ENCODE assay signal across 8 cellular contexts in genomic region chr14:24051789-24052655, GRCh38. TPM values are rescaled to one million over a fixed set of nuclear protein-coding genes. Genes with fewer than 3 reads are reported as not detected.
DNase-seq lines count a peak whose midpoint lies in the region; ATAC-seq, FAIRE-seq and TF ChIP-seq lines count a peak whose summit lies in the region.

Gene CARMIL3 (plus strand): TSS chr14:24052009. CDS start chr14:24052154, 145 bp downstream.

- H3K27me3 ChIP-seq in BJ (ENCODE audit: control insufficient read depth, insufficient read depth, low read length): peaks cover 15% of the 10 kb centered on the region
- peaks cover 6 to 17% of the 10 kb centered on the region in 2 experiments for H3K27me3 ChIP-seq in endothelial cell of umbilical vein (ENCODE audit: control insufficient read depth in 2 of 2, insufficient read depth in 2 of 2, low read length in 2 of 2)

- no peak for TF ChIP-seq CTCF in BJ (IDR thresholded peaks at IDR 0.05; ENCODE audit: insufficient read depth, low read depth, low read length)
- no peak for TF ChIP-seq CTCF in endothelial cell of umbilical vein (IDR thresholded peaks at IDR 0.05; ENCODE audit: extremely low read depth in 1 of 2, insufficient read depth in 1 of 2, low read depth in 1 of 2, low read length in 2 of 2)

- no peaks in the 10 kb centered on the region for H3K9me1 ChIP-seq in endothelial cell of umbilical vein (replicated peaks; ENCODE audit: control insufficient read depth, extremely low read depth, insufficient read depth, low read length)

- no peak for TF ChIP-seq POLR2A in endothelial cell of umbilical vein (IDR thresholded peaks at IDR 0.05; ENCODE audit: low read depth, low read length)

- H3K27ac ChIP-seq in endothelial cell of umbilical vein (ENCODE audit: insufficient read depth, low read depth, low read length): no peak within 1 kb of the TSS

- H3K4me3 ChIP-seq in BJ (ENCODE audit: low read depth, low read length) (peak within 1 kb of the TSS; percentile 48), endothelial cell of umbilical vein (replicated peaks in 1 of 3; ENCODE audit: insufficient read depth in 1 of 3, low read depth in 1 of 3, low read length in 3 of 3) (peak within 1 kb of the TSS; percentile 49 to 59 (median 54))

- DNase-seq in BJ (ENCODE audit: low read depth): no peak
- peak; percentile 82 for DNase-seq in NCI-H748 (lab: John Stamatoyannopoulos, UW; ENCODE audit: unreplicated experiment)
- DNase-seq in activated CD8-positive, alpha-beta memory T cell treated with anti-CD3 and anti-CD28 coated beads, Interleukin-2, amount 50 U/mL, for 4 hours: peak; percentile 60
- peak; percentile 57 for DNase-seq in endothelial cell of umbilical vein (ENCODE audit: low read depth, low spot score)
- DNase-seq in midbrain (lab: John Stamatoyannopoulos, UW): peak; percentile 87
- DNase-seq in stimulated activated CD8-positive, alpha-beta memory T cell treated with anti-CD3 and anti-CD28 coated beads, Interleukin-7, amount 100 ng/mL, for 1 hour (ENCODE audit: low read depth in 2 of 2): peak; percentile 19 to 23

- H2AFZ ChIP-seq in endothelial cell of umbilical vein (ENCODE audit: low read depth, low read length): peak within 1 kb of the TSS; percentile 61

- ATAC-seq in GM19023 (IDR thresholded peaks at IDR 0.05; ENCODE audit: unreplicated experiment) (peak; percentile 74), HG03280 (IDR thresholded peaks at IDR 0.05; ENCODE audit: unreplicated experiment) (peak; percentile 79)

- CTCF ChIA-PET in BJ (lab: Yijun Ruan, JAX): interaction anchor here (0.6 to 2.0 kb wide), 8 partner anchors 16 to 114 kb away, joined by 3 to 12 read pairs (median 4); partner anchors contain the start of gene PSME2
- CTCF ChIA-PET in endothelial cell of umbilical vein (lab: Charles Lee): interaction anchor here (1.0 to 2.1 kb wide), 7 partner anchors 9 to 109 kb away, joined by 3 to 11 read pairs (median 5); partner anchors contain the start of gene IRF9

- intact Hi-C loops in endothelial cell of umbilical vein (cut with micrococcal nuclease): no loop called here

- H3K4me2 ChIP-seq in endothelial cell of umbilical vein (ENCODE audit: insufficient read depth, low read length): peak within 1 kb of the TSS; percentile 72

- H3K79me2 ChIP-seq in endothelial cell of umbilical vein (ENCODE audit: control insufficient read depth, insufficient read depth, low read length): no peaks in the 10 kb centered on the region

- no peaks in the 10 kb centered on the region for H3K9me3 ChIP-seq in endothelial cell of umbilical vein (replicated peaks; ENCODE audit: control insufficient read depth, insufficient read depth, low read length)

- dilution Hi-C loops in endothelial cell of umbilical vein (cut with MboI; ENCODE audit: extremely low pct_ligation_motif_present, low sequenced_read_pairs): no loop called here

- H4K20me1 ChIP-seq in endothelial cell of umbilical vein (replicated peaks; ENCODE audit: control insufficient read depth, extremely low read depth, insufficient read depth, low read length): no peaks in the 10 kb centered on the region

- no TSS peak for BruUV-seq in endothelial cell of umbilical vein (replicated peaks; lab: Mats Ljungman, UMichigan)

- POLR2A ChIA-PET in BJ (lab: Charles Lee) (no interaction called here), endothelial cell of umbilical vein (lab: Charles Lee) (no interaction called here)

- peak; percentile 54 for FAIRE-seq in endothelial cell of umbilical vein (lab: Jason Lieb, UNC)

- H3K9ac ChIP-seq in endothelial cell of umbilical vein (replicated peaks; ENCODE audit: extremely low read depth, insufficient read depth, low read length): peak within 1 kb of the TSS; percentile 34

- H3K36me3 ChIP-seq in BJ (ENCODE audit: control insufficient read depth, insufficient read depth, low read length) (no peaks in the 10 kb centered on the region), endothelial cell of umbilical vein (ENCODE audit: control insufficient read depth in 2 of 2, extremely low read depth in 1 of 2, insufficient read depth in 2 of 2, low read length in 2 of 2) (no peaks in the 10 kb centered on the region)

- H3K4me1 ChIP-seq in endothelial cell of umbilical vein (ENCODE audit: control insufficient read depth, extremely low read depth, insufficient read depth, low read length): peaks cover 12% of the 10 kb centered on the region

TF ChIP-seq in endothelial cell of umbilical vein, 7 proteins besides CTCF, POLR2A, EP300 and RAD21:
- TF ChIP-seq EZH2 (IDR thresholded peaks at IDR 0.05; ENCODE audit: borderline replicate concordance, low read depth, low read length, severe bottlenecking) (no peak), POLR2AphosphoS5 (IDR thresholded peaks at IDR 0.05; ENCODE audit: insufficient read depth, low read depth, low read length) (no peak), FOS (IDR thresholded peaks at IDR 0.05; ENCODE audit: borderline replicate concordance, insufficient read depth, low read length) (no peak), MYC (IDR thresholded peaks at IDR 0.05; ENCODE audit: low read depth, low read length) (no peak), GATA2 (IDR thresholded peaks at IDR 0.05; ENCODE audit: insufficient read depth, insufficient read length, low read depth, low read length) (no peak), JUN (IDR thresholded peaks at IDR 0.05; ENCODE audit: borderline replicate concordance, insufficient read depth, insufficient read length, low read depth) (no peak), MAX (IDR thresholded peaks at IDR 0.05; ENCODE audit: insufficient read depth, insufficient read length) (no peak)

RNA-seq across cellular contexts. Expression of gene CARMIL3, which starts in this region (rescaled TPM):
- polyA plus RNA-seq in BJ (2011; rRNA removed) (0.02 and 0.04 TPM in 2 replicates), endothelial cell of umbilical vein (0.03 and 0.08 TPM in 2 replicates)
- 0.05 TPM in 2 replicates for polyA minus RNA-seq in BJ (2011; rRNA and poly(A)+ RNA removed)
- not detected in 2 replicates for total RNA-seq in endothelial cell of umbilical vein
- 0.01 TPM in 1 of 2 replicates, not detected in the other for polyA plus RNA-seq in endothelial cell of umbilical vein (2011; cell fraction: cytosol; rRNA removed)
- 0.22 and 0.36 TPM in 2 replicates for polyA plus RNA-seq in endothelial cell of umbilical vein (2011; cell fraction: nucleus; rRNA removed)
- polyA plus RNA-seq in endothelial cell of umbilical vein (2012): 0.04 TPM in 1 of 2 replicates, not detected in the other
- 0.05 TPM in 1 of 2 replicates, not detected in the other for polyA minus RNA-seq in endothelial cell of umbilical vein
- polyA minus RNA-seq in endothelial cell of umbilical vein (2011; cell fraction: cytosol; rRNA and poly(A)+ RNA removed): not detected
- polyA minus RNA-seq in endothelial cell of umbilical vein (2011; cell fraction: nucleus; rRNA and poly(A)+ RNA removed): 0.14 TPM in 1 of 2 replicates, not detected in the other

Comparison
In these comparisons a context has a peak if more than half of its experiments do, and no peak if none do; other contexts are left out.
1. Peak in DNase-seq, H3K4me3 ChIP-seq, H3K9ac ChIP-seq and H3K4me2 ChIP-seq in endothelial cell of umbilical vein; RNA of the gene not detected or under 1 TPM.